In the genomic region with DNA sequence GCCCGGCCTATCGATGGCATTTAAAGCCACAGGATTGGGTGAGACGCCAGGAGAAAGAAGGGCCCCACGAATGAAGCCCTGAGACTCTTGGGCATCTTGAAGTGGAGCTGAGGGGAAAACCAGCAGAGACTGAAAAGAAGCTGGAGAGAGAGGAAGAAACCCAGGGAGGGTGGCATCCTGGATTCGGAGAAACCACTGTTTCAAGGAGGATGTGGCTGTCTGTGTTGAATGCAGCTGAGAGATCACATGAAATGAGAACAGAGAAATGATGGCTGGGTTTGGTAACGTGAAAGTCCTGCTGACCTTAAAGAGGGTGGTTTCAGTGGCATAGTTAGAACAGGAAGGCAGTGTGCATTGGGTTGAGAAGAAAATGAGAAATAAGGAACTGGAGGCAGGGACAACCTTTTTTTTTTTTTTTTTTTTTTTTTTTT, we compare ENCODE assay signal across 10 cellular contexts. TPM values are rescaled to one million over a fixed set of nuclear protein-coding genes. Genes with fewer than 3 reads are reported as not detected.
DNase-seq lines count a peak whose midpoint lies in the region; ATAC-seq, FAIRE-seq and TF ChIP-seq lines count a peak whose summit lies in the region.
"Had no signal": no experiment of that assay in that cellular context is flagged by ENCODE, and none has a peak within 500 bp of the region (broad histone marks: within the 10 kb centered on the region; RNA-seq: fewer than 3 reads in every experiment).

No MANE protein-coding gene starts in this region.

- ATAC-seq in HG03575 (IDR thresholded peaks at IDR 0.05; ENCODE audit: extremely low read depth, insufficient number of reproducible peaks, low FRiP score, unreplicated experiment) (peak; percentile 64), WTC11 (no peak)

- H3K36me3 Mint-ChIP-seq in activated naive CD8-positive, alpha-beta T cell treated with anti-CD3 and anti-CD28 coated beads for 36 hours: peaks cover 8% of the 10 kb centered on the region
- H3K36me3 Mint-ChIP-seq in WTC11 (no peaks in the 10 kb centered on the region), chondrocyte (ENCODE audit: low read depth) (peaks cover 6% of the 10 kb centered on the region)

- no peaks in the 10 kb centered on the region for H3K9me3 Mint-ChIP-seq in activated naive CD8-positive, alpha-beta T cell treated with anti-CD3 and anti-CD28 coated beads for 36 hours
- H3K9me3 Mint-ChIP-seq in WTC11 (no peaks in the 10 kb centered on the region), chondrocyte (ENCODE audit: low read depth) (no peaks in the 10 kb centered on the region)

- H3K4me3 Mint-ChIP-seq in activated naive CD8-positive, alpha-beta T cell treated with anti-CD3 and anti-CD28 coated beads for 36 hours: peak overlapping the region; percentile 57
- no peak overlapping the region for H3K4me3 Mint-ChIP-seq in WTC11
- H3K4me3 Mint-ChIP-seq in chondrocyte (ENCODE audit: unreplicated experiment): no peak overlapping the region

- H3K4me1 Mint-ChIP-seq in activated naive CD8-positive, alpha-beta T cell treated with anti-CD3 and anti-CD28 coated beads for 36 hours: peaks cover 60% of the 10 kb centered on the region
- H3K4me1 Mint-ChIP-seq in WTC11: peaks cover 25% of the 10 kb centered on the region
- H3K4me1 Mint-ChIP-seq in chondrocyte (ENCODE audit: low read depth): peaks cover 13% of the 10 kb centered on the region

- H3K27me3 Mint-ChIP-seq in activated naive CD8-positive, alpha-beta T cell treated with anti-CD3 and anti-CD28 coated beads for 36 hours: no peaks in the 10 kb centered on the region
- peaks cover 6% of the 10 kb centered on the region for H3K27me3 Mint-ChIP-seq in WTC11 (ENCODE audit: low read depth)
- H3K27me3 Mint-ChIP-seq in chondrocyte (ENCODE audit: low read depth): no peaks in the 10 kb centered on the region

- POLR2A ChIA-PET in WTC11 (lab: Charles Lee): no interaction called here

- no peak for FAIRE-seq in urothelium cell line (lab: Jason Lieb, UNC)
- FAIRE-seq: TTC549 had no signal

- peak overlapping the region; percentile 88 for H3K27ac Mint-ChIP-seq in activated naive CD8-positive, alpha-beta T cell treated with anti-CD3 and anti-CD28 coated beads for 36 hours
- no peak overlapping the region for H3K27ac Mint-ChIP-seq in WTC11
- H3K27ac Mint-ChIP-seq in chondrocyte (ENCODE audit: unreplicated experiment): no peak overlapping the region

- CTCF ChIA-PET in WTC11 (lab: Charles Lee): interaction anchor here (0.7 to 1.7 kb wide), 3 partner anchors 8 to 197 kb away, joined by 3 to 13 read pairs (median 4); no protein-coding TSS in a partner anchor

- DNase-seq in stimulated activated naive CD4-positive, alpha-beta T cell (lab: John Stamatoyannopoulos, UW): peak in 5 of 6 experiments; percentile 10 to 72 (median 65)
- no peak for DNase-seq in stimulated activated naive CD4-positive, alpha-beta T cell treated with Interleukin-2 at 50 U/mL for 16 hours (lab: John Stamatoyannopoulos, UW)
- peak; percentile 51 for DNase-seq in activated naive CD8-positive, alpha-beta T cell treated with anti-CD3 and anti-CD28 coated beads for 36 hours
- DNase-seq in WTC11 (ENCODE audit: low spot score): no peak
- no peak for DNase-seq in chondrocyte (ENCODE audit: low spot score)
- no peak for DNase-seq in NCI-H1048 (lab: John Stamatoyannopoulos, UW)
- DNase-seq in urothelium cell line (ENCODE audit: low spot score): no peak
- DNase-seq: thyroid gland had no signal

- TF ChIP-seq CTCF in WTC11 (IDR thresholded peaks at IDR 0.05): no peak
- no peak for TF ChIP-seq CTCF in chondrocyte (IDR thresholded peaks at IDR 0.05)

TF ChIP-seq in WTC11, 78 proteins besides CTCF, POLR2A, EP300 and RAD21:
- TF ChIP-seq SMAD3 (CRISPR knock-in tag; IDR thresholded peaks at IDR 0.05; ENCODE audit: borderline replicate concordance) (no peak), NR3C1 (CRISPR knock-in tag; conservative IDR thresholded peaks at IDR 0.05; ENCODE audit: low read depth) (no peak), ZBTB21 (CRISPR knock-in tag; IDR thresholded peaks at IDR 0.05; ENCODE audit: borderline replicate concordance) (no peak), ZNF219 (CRISPR knock-in tag; IDR thresholded peaks at IDR 0.05; ENCODE audit: borderline replicate concordance) (no peak), ATF1 (CRISPR knock-in tag; IDR thresholded peaks at IDR 0.05) (no peak), FOXK1 (CRISPR knock-in tag; IDR thresholded peaks at IDR 0.05) (no peak), ZNF263 (CRISPR knock-in tag; IDR thresholded peaks at IDR 0.05; ENCODE audit: low read depth) (no peak), NR2C2 (CRISPR knock-in tag; IDR thresholded peaks at IDR 0.05) (no peak), TCF7 (CRISPR knock-in tag; IDR thresholded peaks at IDR 0.05; ENCODE audit: low read depth) (no peak)
- TF ChIP-seq, protein P1, sequence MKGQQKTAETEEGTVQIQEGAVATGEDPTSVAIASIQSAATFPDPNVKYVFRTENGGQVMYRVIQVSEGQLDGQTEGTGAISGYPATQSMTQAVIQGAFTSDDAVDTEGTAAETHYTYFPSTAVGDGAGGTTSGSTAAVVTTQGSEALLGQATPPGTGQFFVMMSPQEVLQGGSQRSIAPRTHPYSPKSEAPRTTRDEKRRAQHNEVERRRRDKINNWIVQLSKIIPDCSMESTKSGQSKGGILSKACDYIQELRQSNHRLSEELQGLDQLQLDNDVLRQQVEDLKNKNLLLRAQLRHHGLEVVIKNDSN (CRISPR knock-in tag; IDR thresholded peaks at IDR 0.05): no peak
- TF ChIP-seq, protein P2, sequence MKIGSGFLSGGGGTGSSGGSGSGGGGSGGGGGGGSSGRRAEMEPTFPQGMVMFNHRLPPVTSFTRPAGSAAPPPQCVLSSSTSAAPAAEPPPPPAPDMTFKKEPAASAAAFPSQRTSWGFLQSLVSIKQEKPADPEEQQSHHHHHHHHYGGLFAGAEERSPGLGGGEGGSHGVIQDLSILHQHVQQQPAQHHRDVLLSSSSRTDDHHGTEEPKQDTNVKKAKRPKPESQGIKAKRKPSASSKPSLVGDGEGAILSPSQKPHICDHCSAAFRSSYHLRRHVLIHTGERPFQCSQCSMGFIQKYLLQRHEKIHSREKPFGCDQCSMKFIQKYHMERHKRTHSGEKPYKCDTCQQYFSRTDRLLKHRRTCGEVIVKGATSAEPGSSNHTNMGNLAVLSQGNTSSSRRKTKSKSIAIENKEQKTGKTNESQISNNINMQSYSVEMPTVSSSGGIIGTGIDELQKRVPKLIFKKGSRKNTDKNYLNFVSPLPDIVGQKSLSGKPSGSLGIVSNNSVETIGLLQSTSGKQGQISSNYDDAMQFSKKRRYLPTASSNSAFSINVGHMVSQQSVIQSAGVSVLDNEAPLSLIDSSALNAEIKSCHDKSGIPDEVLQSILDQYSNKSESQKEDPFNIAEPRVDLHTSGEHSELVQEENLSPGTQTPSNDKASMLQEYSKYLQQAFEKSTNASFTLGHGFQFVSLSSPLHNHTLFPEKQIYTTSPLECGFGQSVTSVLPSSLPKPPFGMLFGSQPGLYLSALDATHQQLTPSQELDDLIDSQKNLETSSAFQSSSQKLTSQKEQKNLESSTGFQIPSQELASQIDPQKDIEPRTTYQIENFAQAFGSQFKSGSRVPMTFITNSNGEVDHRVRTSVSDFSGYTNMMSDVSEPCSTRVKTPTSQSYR (CRISPR knock-in tag; IDR thresholded peaks at IDR 0.05): no peak
- TF ChIP-seq, protein P3, sequence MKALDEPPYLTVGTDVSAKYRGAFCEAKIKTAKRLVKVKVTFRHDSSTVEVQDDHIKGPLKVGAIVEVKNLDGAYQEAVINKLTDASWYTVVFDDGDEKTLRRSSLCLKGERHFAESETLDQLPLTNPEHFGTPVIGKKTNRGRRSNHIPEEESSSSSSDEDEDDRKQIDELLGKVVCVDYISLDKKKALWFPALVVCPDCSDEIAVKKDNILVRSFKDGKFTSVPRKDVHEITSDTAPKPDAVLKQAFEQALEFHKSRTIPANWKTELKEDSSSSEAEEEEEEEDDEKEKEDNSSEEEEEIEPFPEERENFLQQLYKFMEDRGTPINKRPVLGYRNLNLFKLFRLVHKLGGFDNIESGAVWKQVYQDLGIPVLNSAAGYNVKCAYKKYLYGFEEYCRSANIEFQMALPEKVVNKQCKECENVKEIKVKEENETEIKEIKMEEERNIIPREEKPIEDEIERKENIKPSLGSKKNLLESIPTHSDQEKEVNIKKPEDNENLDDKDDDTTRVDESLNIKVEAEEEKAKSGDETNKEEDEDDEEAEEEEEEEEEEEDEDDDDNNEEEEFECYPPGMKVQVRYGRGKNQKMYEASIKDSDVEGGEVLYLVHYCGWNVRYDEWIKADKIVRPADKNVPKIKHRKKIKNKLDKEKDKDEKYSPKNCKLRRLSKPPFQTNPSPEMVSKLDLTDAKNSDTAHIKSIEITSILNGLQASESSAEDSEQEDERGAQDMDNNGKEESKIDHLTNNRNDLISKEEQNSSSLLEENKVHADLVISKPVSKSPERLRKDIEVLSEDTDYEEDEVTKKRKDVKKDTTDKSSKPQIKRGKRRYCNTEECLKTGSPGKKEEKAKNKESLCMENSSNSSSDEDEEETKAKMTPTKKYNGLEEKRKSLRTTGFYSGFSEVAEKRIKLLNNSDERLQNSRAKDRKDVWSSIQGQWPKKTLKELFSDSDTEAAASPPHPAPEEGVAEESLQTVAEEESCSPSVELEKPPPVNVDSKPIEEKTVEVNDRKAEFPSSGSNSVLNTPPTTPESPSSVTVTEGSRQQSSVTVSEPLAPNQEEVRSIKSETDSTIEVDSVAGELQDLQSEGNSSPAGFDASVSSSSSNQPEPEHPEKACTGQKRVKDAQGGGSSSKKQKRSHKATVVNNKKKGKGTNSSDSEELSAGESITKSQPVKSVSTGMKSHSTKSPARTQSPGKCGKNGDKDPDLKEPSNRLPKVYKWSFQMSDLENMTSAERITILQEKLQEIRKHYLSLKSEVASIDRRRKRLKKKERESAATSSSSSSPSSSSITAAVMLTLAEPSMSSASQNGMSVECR (CRISPR knock-in tag; IDR thresholded peaks at IDR 0.05; ENCODE audit: borderline replicate concordance): no peak

RNA-seq across cellular contexts. Expression of a gene that starts 3.8 kb away (rescaled TPM):
- 10 to 100 TPM; 11.6 to 15.1 TPM for total RNA-seq in activated naive CD8-positive, alpha-beta T cell treated with anti-CD3 and anti-CD28 coated beads for 36 hours
- total RNA-seq in WTC11 (2021) (8.1 to 10.5 TPM (median 10.2 TPM) in 3 replicates), chondrocyte (12.1 to 23.3 TPM (median 23.0 TPM) in 3 replicates)

RNA-seq across cellular contexts. Expression of a gene that starts 5.9 kb away (rescaled TPM):
- total RNA-seq in activated naive CD8-positive, alpha-beta T cell treated with anti-CD3 and anti-CD28 coated beads for 36 hours: 1 to 10 TPM; 6.3 to 7.3 TPM
- total RNA-seq in WTC11 (2021) (2.2 to 3.2 TPM (median 2.9 TPM) in 3 replicates), chondrocyte (0.48 to 1.9 TPM (median 1.7 TPM) in 3 replicates)

RNA-seq across cellular contexts. Expression of a gene that starts 9.1 kb away (rescaled TPM):
- 100 to 1,000 TPM in 1 of 2 experiments, 10 to 100 TPM in 1; 96.5 to 100 TPM for total RNA-seq in activated naive CD8-positive, alpha-beta T cell treated with anti-CD3 and anti-CD28 coated beads for 36 hours
- total RNA-seq in WTC11 (2021) (72.2 to 85.4 TPM (median 75.2 TPM) in 3 replicates), chondrocyte (45.3 to 57.8 TPM (median 49.4 TPM) in 3 replicates)

RNA-seq across cellular contexts. Expression of a gene that starts 26.8 kb away (rescaled TPM):
- total RNA-seq in activated naive CD8-positive, alpha-beta T cell treated with anti-CD3 and anti-CD28 coated beads for 36 hours: 1 to 10 TPM; 6.6 to 6.7 TPM
- total RNA-seq in WTC11 (2021) (0.41 to 0.87 TPM (median 0.72 TPM) in 3 replicates), chondrocyte (1.2 to 3.3 TPM (median 2.6 TPM) in 3 replicates)

RNA-seq across cellular contexts. Expression of a gene that starts 31.0 kb away (rescaled TPM):
- 10 to 100 TPM; 72.8 to 77.2 TPM for total RNA-seq in activated naive CD8-positive, alpha-beta T cell treated with anti-CD3 and anti-CD28 coated beads for 36 hours
- 55.3 to 57.7 TPM (median 57.0 TPM) in 3 replicates for total RNA-seq in WTC11 (2021)
- total RNA-seq in chondrocyte: 33.1 to 47.8 TPM (median 35.9 TPM) in 3 replicates

Comparison
In these comparisons a context has a peak if more than half of its experiments do, and no peak if none do; other contexts are left out.
1. DNase-seq: peak in stimulated activated naive CD4-positive, alpha-beta T cell (5 of 6) and activated naive CD8-positive, alpha-beta T cell treated with anti-CD3 and anti-CD28 coated beads for 36 hours (single experiment); none in stimulated activated naive CD4-positive, alpha-beta T cell treated with Interleukin-2 at 50 U/mL for 16 hours (single experiment), WTC11 (single experiment), chondrocyte (single experiment), NCI-H1048 (single experiment) and urothelium cell line (single experiment).